In the genomic region with DNA sequence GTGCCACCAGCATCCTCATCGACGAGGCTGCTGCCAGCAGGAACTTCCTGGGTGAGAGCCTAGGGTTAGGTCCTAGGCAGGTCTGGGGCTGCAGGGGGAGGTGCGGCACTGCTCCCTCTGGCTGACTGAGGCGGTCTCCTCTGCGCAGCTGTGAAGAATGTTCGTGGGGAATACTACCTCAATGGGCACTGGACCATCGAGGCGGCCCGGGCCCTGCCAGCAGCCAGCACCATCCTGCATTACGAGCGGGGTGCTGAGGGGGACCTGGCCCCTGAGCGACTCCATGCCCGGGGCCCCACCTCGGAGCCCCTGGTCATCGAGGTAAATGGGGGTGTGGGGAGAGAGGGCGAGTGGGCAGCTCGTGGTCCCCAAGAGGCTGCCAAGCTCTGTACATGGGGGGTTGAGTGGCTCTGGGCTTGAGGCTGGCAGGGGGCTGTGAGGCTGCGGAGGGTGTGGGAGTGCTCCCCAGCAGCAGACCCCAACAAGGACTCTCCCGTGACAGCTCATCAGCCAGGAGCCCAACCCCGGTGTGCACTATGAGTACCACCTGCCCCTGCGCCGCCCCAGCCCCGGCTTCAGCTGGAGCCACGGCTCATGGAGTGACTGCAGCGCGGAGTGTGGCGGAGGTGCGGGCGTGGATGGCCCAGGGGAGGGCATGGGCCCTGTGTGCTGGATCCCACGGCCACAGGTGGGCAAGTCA, we compare ENCODE assay signal across 23 cellular contexts. TPM values are rescaled to one million over a fixed set of nuclear protein-coding genes. Genes with fewer than 3 reads are reported as not detected.
DNase-seq lines count a peak whose midpoint lies in the region; ATAC-seq and TF ChIP-seq lines count a peak whose summit lies in the region.
"Had no signal": no experiment of that assay in that cellular context is flagged by ENCODE, and none has a peak within 500 bp of the region (broad histone marks: within the 10 kb centered on the region; RNA-seq: fewer than 3 reads in every experiment).

No MANE protein-coding gene starts in this region.

- H3K27ac ChIP-seq in BLaER1, result no peak overlapping the region
- H3K27ac ChIP-seq in RWPE2 (ENCODE audit: poor library complexity, severe bottlenecking), result no peak overlapping the region
- H3K27ac ChIP-seq: PC-9 had no signal

- H3K4me1 ChIP-seq in BLaER1 (peaks cover 54% of the 10 kb centered on the region), RWPE2 (ENCODE audit: insufficient read depth, poor library complexity, severe bottlenecking) (peaks cover 6% of the 10 kb centered on the region), mucosa of descending colon (ENCODE audit: low read depth) (no peaks in the 10 kb centered on the region)
- H3K4me1 ChIP-seq: Caco-2 had no signal

- TF ChIP-seq CTCF in RWPE2 (IDR thresholded peaks at IDR 0.05; ENCODE audit: poor library complexity, severe bottlenecking) (no peak), mucosa of descending colon (IDR thresholded peaks at IDR 0.05) (no peak)

- H3K4me1 Mint-ChIP-seq in stimulated activated memory B cell treated with anti-CD40 and anti-IgM and Interleukin-4, amounts not matched to agents 10 μg/mL and 1 μg/mL and 100 μg/mL, for 72 hours, result peaks cover 27% of the 10 kb centered on the region

- H3K27me3 ChIP-seq in BLaER1 (peaks cover 9% of the 10 kb centered on the region), RWPE2 (ENCODE audit: insufficient read depth, poor library complexity, severe bottlenecking) (no peaks in the 10 kb centered on the region)

- H3K4me3 Mint-ChIP-seq in stimulated activated memory B cell treated with anti-CD40 and anti-IgM and Interleukin-4, amounts not matched to agents 10 μg/mL and 1 μg/mL and 100 μg/mL, for 72 hours, result no peak overlapping the region
- H3K4me3 Mint-ChIP-seq: CD8-positive, alpha-beta T cell; IgD-negative memory B cell had no signal

- DNase-seq in RWPE2 (ENCODE audit: low spot score) (peak; percentile 72), mucosa of descending colon (peak in 2 of 3 donors; percentile 16 to 39), HuH-7.5 (ENCODE audit: low spot score) (no peak), NCI-H2196 (lab: John Stamatoyannopoulos, UW; ENCODE audit: unreplicated experiment) (no peak)
- DNase-seq in activated T-cell treated with anti-CD3 and anti-CD28 coated beads, Interleukin-2, amount 50 U/mL, for 1 hour, result no peak
- DNase-seq: C1 segment of cervical spinal cord; Caco-2; CD8-positive, alpha-beta T cell; EL; GDM1; NCI-H1048; NCI-H1694; NCI-H2029 treated with DMSO at 0.1 percent for 48 hours; NCI-H2227 treated with DMSO at 0.1 percent for 48 hours; Right ventricle myocardium superior had no signal

- H3K9me3 Mint-ChIP-seq in stimulated activated memory B cell treated with anti-CD40 and anti-IgM and Interleukin-4, amounts not matched to agents 10 μg/mL and 1 μg/mL and 100 μg/mL, for 72 hours, result no peaks in the 10 kb centered on the region
- H3K9me3 Mint-ChIP-seq: CD8-positive, alpha-beta T cell; IgD-negative memory B cell had no signal

- intact Hi-C loops in mucosa of descending colon (cut with DNase I, micrococcal nuclease), result no loop called here

- H3K4me3 ChIP-seq in BLaER1, result no peak overlapping the region
- no peak overlapping the region for H3K4me3 ChIP-seq in RWPE2 (ENCODE audit: severe bottlenecking)
- H3K4me3 ChIP-seq in mucosa of descending colon, result no peak overlapping the region
- H3K4me3 ChIP-seq: GM12878, PC-9 had no signal

- peaks cover 27% of the 10 kb centered on the region for H4K20me1 ChIP-seq in BLaER1

- no peaks in the 10 kb centered on the region for H3K36me3 ChIP-seq in BLaER1
- H3K36me3 ChIP-seq in RWPE2 (ENCODE audit: low read depth), result no peaks in the 10 kb centered on the region
- H3K36me3 ChIP-seq in mucosa of descending colon (ENCODE audit: low read depth), result no peaks in the 10 kb centered on the region

- no peak overlapping the region for H3K9ac ChIP-seq in BLaER1

- peak overlapping the region; percentile 84 for H3K4me2 ChIP-seq in BLaER1
- H3K4me2 ChIP-seq: PC-9 had no signal

- H3K27me3 Mint-ChIP-seq in stimulated activated memory B cell treated with anti-CD40 and anti-IgM and Interleukin-4, amounts not matched to agents 10 μg/mL and 1 μg/mL and 100 μg/mL, for 72 hours, result peaks cover 16% of the 10 kb centered on the region

- no peaks in the 10 kb centered on the region for H3K36me3 Mint-ChIP-seq in stimulated activated memory B cell treated with anti-CD40 and anti-IgM and Interleukin-4, amounts not matched to agents 10 μg/mL and 1 μg/mL and 100 μg/mL, for 72 hours
- H3K36me3 Mint-ChIP-seq: CD8-positive, alpha-beta T cell; IgD-negative memory B cell had no signal

- no peak overlapping the region for H3K27ac Mint-ChIP-seq in stimulated activated memory B cell treated with anti-CD40 and anti-IgM and Interleukin-4, amounts not matched to agents 10 μg/mL and 1 μg/mL and 100 μg/mL, for 72 hours
- H3K27ac Mint-ChIP-seq: CD8-positive, alpha-beta T cell; IgD-negative memory B cell had no signal

- ATAC-seq in RWPE2 (ENCODE audit: low read depth) (no peak), mucosa of descending colon (no peak)
- ATAC-seq in stimulated activated memory B cell treated with anti-CD40 and anti-IgM and Interleukin-4, amounts not matched to agents 10 μg/mL and 1 μg/mL and 100 μg/mL, for 72 hours, result peak; percentile 6
- ATAC-seq: CD8-positive, alpha-beta T cell; GM12878; HCT116 had no signal

- H3K9me3 ChIP-seq in BLaER1, result no peaks in the 10 kb centered on the region
- H3K9me3 ChIP-seq in RWPE2 (ENCODE audit: severe bottlenecking), result no peaks in the 10 kb centered on the region
- H3K9me3 ChIP-seq in mucosa of descending colon, result no peaks in the 10 kb centered on the region
- H3K9me3 ChIP-seq: Caco-2 had no signal

RNA-seq across cellular contexts. Expression of a gene that starts 14.4 kb away (rescaled TPM):
- 10 to 100 TPM in 1 of 3 donors, 1 to 10 TPM in 2; 4.9 to 22.5 (median 5.6) TPM for total RNA-seq in mucosa of descending colon
- total RNA-seq: CD8-positive, alpha-beta T cell; H4; PC-9; SK-MEL-5 had no signal

Comparison
In these comparisons a context has a peak if more than half of its experiments do, and no peak if none do; other contexts are left out.
1. DNase-seq: peak in RWPE2 (single experiment) and mucosa of descending colon (2 of 3); none in activated T-cell treated with anti-CD3 and anti-CD28 coated beads, Interleukin-2, amount 50 U/mL, for 1 hour (single experiment), HuH-7.5 (single experiment) and NCI-H2196 (single experiment).